In genomic region chr7:158491094-158491493, GRCh38 we compare ENCODE assay signal across 26 cellular contexts.
"Had no signal": no experiment of that assay in that cellular context is flagged by ENCODE, and none has a peak within 500 bp of the region (broad histone marks: within the 10 kb centered on the region; RNA-seq: fewer than 3 reads in every experiment).

No MANE protein-coding gene starts in this region.

- H3K4me3 ChIP-seq: MG63, SJSA1, SK-N-MC had no signal

- H3K27me3 ChIP-seq: MG63, SJSA1 had no signal

- H3K27ac ChIP-seq: SJSA1, SK-N-MC had no signal

- H3K36me3 ChIP-seq: MG63, SJSA1 had no signal

- H3K9me3 ChIP-seq: MG63, SJSA1 had no signal

- ATAC-seq: HepG2 had no signal

- FAIRE-seq: HepG2, RCC 7860 had no signal

- DNase-seq: IMR-90, Karpas-422, KG1, MG63, NCI-H1092, NCI-H1105 treated with DMSO at 0.1 percent for 48 hours, NCI-H1417 treated with DMSO at 0.1 percent for 48 hours, NCI-H146, NCI-H1694 treated with DMSO at 0.1 percent for 48 hours, NCI-H1930, NCI-H2081, NCI-H2107, NCI-H2227 treated with DMSO at 0.1 percent for 48 hours, NCI-H446, NCI-H510A, NCI-H524 treated with DMSO at 0.1 percent for 48 hours, NCI-H69, NCI-H774, Right ventricle myocardium superior, RPMI8226, SIG-M5, SW 1271 had no signal
